8 cellular contexts compared by ENCODE assay signal in genomic region chr9:98774746-98775145, GRCh38. TPM values are rescaled to one million over a fixed set of nuclear protein-coding genes. Genes with fewer than 3 reads are reported as not detected.
DNase-seq lines count a peak whose midpoint lies in the region; ATAC-seq and TF ChIP-seq lines count a peak whose summit lies in the region.

No MANE protein-coding gene starts in this region.

- in situ Hi-C loops in SK-MEL-5 (cut with HindIII; ENCODE audit: low pct_unique_long_range_greater_than_20kb, low sequenced_read_pairs): no loop called here

- DNase-seq in GM03348 (ENCODE audit: low spot score) (peak; percentile 74), SK-MEL-5 (ENCODE audit: low read depth, low spot score) (peak; percentile 52), fibroblast of villous mesenchyme (ENCODE audit: low read depth) (peak; percentile 13), activated gamma-delta T cell (lab: John Stamatoyannopoulos, UW) (no peak), kidney glomerular epithelial cell (lab: John Stamatoyannopoulos, UW) (no peak), DMS153 treated with DMSO at 0.1 percent for 48 hours (lab: John Stamatoyannopoulos, UW; ENCODE audit: unreplicated experiment) (no peak)

- TF ChIP-seq CTCF in 22Rv1 (IDR thresholded peaks at IDR 0.05): peak; percentile 77
- TF ChIP-seq CTCF in fibroblast of villous mesenchyme (IDR thresholded peaks at IDR 0.05; ENCODE audit: insufficient read depth, low read depth, low read length): peak; percentile 73

- H3K4me3 ChIP-seq in fibroblast of villous mesenchyme (ENCODE audit: low read depth, low read length): no peak overlapping the region

- no peak for ATAC-seq in GM19463 (IDR thresholded peaks at IDR 0.05; ENCODE audit: unreplicated experiment)

- no peak overlapping the region for H3K27ac ChIP-seq in 22Rv1

RNA-seq across cellular contexts. Expression of gene ANKS6, which starts 21.6 kb away (rescaled TPM):
- total RNA-seq in SK-MEL-5 (2014; rRNA removed; shearing (Covaris generic)): 16.4 and 16.9 TPM in 2 replicates
- polyA plus RNA-seq in SK-MEL-5 (2015; cell fraction: cytosol; rRNA removed): 24.5 and 30.3 TPM in 2 replicates
- polyA plus RNA-seq in SK-MEL-5 (2015; cell fraction: nucleus; rRNA removed): 65.8 and 101 TPM in 2 replicates
- total RNA-seq in fibroblast of villous mesenchyme: 6.9 and 16.4 TPM in 2 replicates

RNA-seq across cellular contexts. Expression of gene GALNT12, which starts 32.7 kb away (rescaled TPM):
- total RNA-seq in SK-MEL-5 (2014; rRNA removed; shearing (Covaris generic)): 33.8 and 34.7 TPM in 2 replicates
- polyA plus RNA-seq in SK-MEL-5 (2015; cell fraction: cytosol; rRNA removed): 36.2 and 50.4 TPM in 2 replicates
- 27.4 and 37.6 TPM in 2 replicates for polyA plus RNA-seq in SK-MEL-5 (2015; cell fraction: nucleus; rRNA removed)
- 1.3 and 4.5 TPM in 2 replicates for total RNA-seq in fibroblast of villous mesenchyme

Comparison
In these comparisons a context has a peak if more than half of its experiments do, and no peak if none do; other contexts are left out.
1. DNase-seq: peak in GM03348 (single experiment), SK-MEL-5 (single experiment) and fibroblast of villous mesenchyme (single experiment); none in activated gamma-delta T cell (single experiment), kidney glomerular epithelial cell (single experiment) and DMS153 treated with DMSO at 0.1 percent for 48 hours (single experiment).